Comparison of ENCODE assay signal across 21 cellular contexts in genomic region chr5:172846677-172847076, GRCh38. TPM values are rescaled to one million over a fixed set of nuclear protein-coding genes. Genes with fewer than 3 reads are reported as not detected.
DNase-seq lines count a peak whose midpoint lies in the region; ATAC-seq and TF ChIP-seq lines count a peak whose summit lies in the region.
"Had no signal": no experiment of that assay in that cellular context is flagged by ENCODE, and none has a peak within 500 bp of the region (broad histone marks: within the 10 kb centered on the region; RNA-seq: fewer than 3 reads in every experiment).

No MANE protein-coding gene starts in this region.

- H3K27ac ChIP-seq in prostate gland: peak overlapping the region; percentile 78 to 96
- H3K27ac ChIP-seq: breast epithelium had no signal

- H3K4me1 Mint-ChIP-seq in natural killer cell: peaks cover 43 to 57% of the 10 kb centered on the region in 2 donors
- peaks cover 29 to 42% of the 10 kb centered on the region in 2 donors for H3K4me1 Mint-ChIP-seq in natural killer cell treated with Interleukin-12 subunit alpha and Interleukin-12 subunit beta and Interleukin-15 and Interleukin-18, amount 100 ng/mL, for 72 hours (ENCODE audit: low read depth in 2 of 2)
- peaks cover 28% of the 10 kb centered on the region for H3K4me1 Mint-ChIP-seq in endothelial cell (ENCODE audit: unreplicated experiment)

- no peak overlapping the region for H3K4me3 ChIP-seq in prostate gland
- H3K4me3 ChIP-seq: breast epithelium had no signal

- no peaks in the 10 kb centered on the region for H3K9me3 Mint-ChIP-seq in natural killer cell
- H3K9me3 Mint-ChIP-seq in natural killer cell treated with Interleukin-12 subunit alpha and Interleukin-12 subunit beta and Interleukin-15 and Interleukin-18, amount 100 ng/mL, for 72 hours: no peaks in the 10 kb centered on the region
- no peaks in the 10 kb centered on the region for H3K9me3 Mint-ChIP-seq in endothelial cell (ENCODE audit: unreplicated experiment)
- H3K9me3 Mint-ChIP-seq: activated naive CD8-positive, alpha-beta T cell treated with anti-CD3 and anti-CD28 coated beads, Interleukin-2, amount 50 U/mL, for 24 hours; activated T-helper 2 cell treated with anti-CD3 and anti-CD28 coated beads, Interferon-gamma antibody, Interleukin-2, Interleukin-4, amounts not matched to agents 10 μg/mL and 5 μg/mL and 100 μg/mL, durations not matched to agents 14 hours and 24 hours and 36 hours; stimulated activated naive CD8-positive, alpha-beta T cell treated with anti-CD3 and anti-CD28 coated beads, Interleukin-15, Interleukin-2, amounts not matched to agents 100 ng/mL and 50 ng/mL, for 24 hours; type B pancreatic cell had no signal

- H3K27me3 Mint-ChIP-seq in natural killer cell (ENCODE audit: low read depth in 2 of 2) (no peaks in the 10 kb centered on the region), endothelial cell (ENCODE audit: unreplicated experiment) (peaks cover 6% of the 10 kb centered on the region)
- H3K27me3 Mint-ChIP-seq in natural killer cell treated with Interleukin-12 subunit alpha and Interleukin-12 subunit beta and Interleukin-15 and Interleukin-18, amount 100 ng/mL, for 72 hours: no peaks in the 10 kb centered on the region
- H3K27me3 Mint-ChIP-seq: activated naive CD8-positive, alpha-beta T cell treated with anti-CD3 and anti-CD28 coated beads, Interleukin-2, amount 50 U/mL, for 24 hours; stimulated activated naive CD8-positive, alpha-beta T cell treated with anti-CD3 and anti-CD28 coated beads, Interleukin-15, Interleukin-2, amounts not matched to agents 100 ng/mL and 50 ng/mL, for 24 hours; type B pancreatic cell had no signal

- H3K27me3 ChIP-seq in prostate gland (replicated peaks; ENCODE audit: insufficient read depth): no peaks in the 10 kb centered on the region
- H3K27me3 ChIP-seq: breast epithelium had no signal

- no peak for TF ChIP-seq POLR2A in prostate gland (IDR thresholded peaks at IDR 0.05)

- peaks cover 19% of the 10 kb centered on the region for H3K4me1 ChIP-seq in prostate gland (replicated peaks)
- H3K4me1 ChIP-seq: breast epithelium had no signal

- WGBS in prostate gland: 41% methylated on average over 4 of the region's 4 CpGs

- TF ChIP-seq CTCF in natural killer cell (IDR thresholded peaks at IDR 0.05) (no peak), endothelial cell (IDR thresholded peaks at IDR 0.05; ENCODE audit: unreplicated experiment) (no peak), prostate gland (IDR thresholded peaks at IDR 0.05) (no peak)

- H3K4me3 Mint-ChIP-seq in natural killer cell (no peak overlapping the region), endothelial cell (ENCODE audit: unreplicated experiment) (no peak overlapping the region)
- H3K4me3 Mint-ChIP-seq in natural killer cell treated with Interleukin-12 subunit alpha and Interleukin-12 subunit beta and Interleukin-15 and Interleukin-18, amount 100 ng/mL, for 72 hours: no peak overlapping the region
- H3K4me3 Mint-ChIP-seq: activated naive CD8-positive, alpha-beta T cell treated with anti-CD3 and anti-CD28 coated beads, Interleukin-2, amount 50 U/mL, for 24 hours; stimulated activated naive CD8-positive, alpha-beta T cell treated with anti-CD3 and anti-CD28 coated beads, Interleukin-15, Interleukin-2, amounts not matched to agents 100 ng/mL and 50 ng/mL, for 24 hours; type B pancreatic cell had no signal

- H3K36me3 Mint-ChIP-seq in natural killer cell: no peaks in the 10 kb centered on the region
- H3K36me3 Mint-ChIP-seq in natural killer cell treated with Interleukin-12 subunit alpha and Interleukin-12 subunit beta and Interleukin-15 and Interleukin-18, amount 100 ng/mL, for 72 hours: no peaks in the 10 kb centered on the region
- no peaks in the 10 kb centered on the region for H3K36me3 Mint-ChIP-seq in endothelial cell (ENCODE audit: low read depth, unreplicated experiment)

- no peaks in the 10 kb centered on the region for H3K36me3 ChIP-seq in prostate gland
- H3K36me3 ChIP-seq: breast epithelium had no signal

- intact Hi-C loops in natural killer cell (cut with micrococcal nuclease): loop anchor here (5.0 kb wide), 2 partner anchors 36 to 86 kb away; no protein-coding TSS in a partner anchor
- intact Hi-C loops in prostate gland (cut with DNase I): no loop called here

- H3K9me3 ChIP-seq in prostate gland: no peaks in the 10 kb centered on the region
- H3K9me3 ChIP-seq: breast epithelium had no signal

- DNase-seq in natural killer cell (no peak), endothelial cell (ENCODE audit: low spot score) (no peak), prostate gland (ENCODE audit: low spot score) (no peak), NOMO-1 treated with DMSO at 0.1 percent for 48 hours (lab: John Stamatoyannopoulos, UW; ENCODE audit: unreplicated experiment) (no peak), NCI-H1105 (lab: John Stamatoyannopoulos, UW) (no peak)
- no peak for DNase-seq in natural killer cell treated with Interleukin-12 subunit alpha and Interleukin-12 subunit beta and Interleukin-15 and Interleukin-18, amount 100 ng/mL, for 72 hours (ENCODE audit: low spot score)
- no peak for DNase-seq in stimulated activated CD4-positive, alpha-beta T cell treated with anti-CD3 and anti-CD28 coated beads, Interleukin-4, amount 100 ng/mL, for 24 hours
- DNase-seq: activated CD4-positive, alpha-beta T cell treated with anti-CD3 and anti-CD28 coated beads for 4 hours; activated naive CD8-positive, alpha-beta T cell treated with anti-CD3 and anti-CD28 coated beads, Interleukin-2, amount 50 U/mL, for 24 hours; erythroblast; Karpas-422; left ventricle myocardium superior; NCI-H1105 treated with DMSO at 0.1 percent for 48 hours; NCI-H2081 treated with DMSO at 0.1 percent for 48 hours; right cardiac atrium had no signal

- peak overlapping the region; percentile 60 to 61 for H3K27ac Mint-ChIP-seq in natural killer cell
- peak overlapping the region in 1 of 2 donors; percentile 45 for H3K27ac Mint-ChIP-seq in natural killer cell treated with Interleukin-12 subunit alpha and Interleukin-12 subunit beta and Interleukin-15 and Interleukin-18, amount 100 ng/mL, for 72 hours
- H3K27ac Mint-ChIP-seq in endothelial cell (ENCODE audit: unreplicated experiment): peak overlapping the region; percentile 30
- H3K27ac Mint-ChIP-seq: activated naive CD8-positive, alpha-beta T cell treated with anti-CD3 and anti-CD28 coated beads, Interleukin-2, amount 50 U/mL, for 24 hours; activated T-helper 2 cell treated with anti-CD3 and anti-CD28 coated beads, Interferon-gamma antibody, Interleukin-2, Interleukin-4, amounts not matched to agents 10 μg/mL and 5 μg/mL and 100 μg/mL, durations not matched to agents 14 hours and 24 hours and 36 hours; stimulated activated naive CD8-positive, alpha-beta T cell treated with anti-CD3 and anti-CD28 coated beads, Interleukin-15, Interleukin-2, amounts not matched to agents 100 ng/mL and 50 ng/mL, for 24 hours; type B pancreatic cell had no signal

- ATAC-seq in natural killer cell (no peak), HG02973 (IDR thresholded peaks at IDR 0.05; ENCODE audit: unreplicated experiment) (no peak)
- no peak for ATAC-seq in natural killer cell treated with Interleukin-12 subunit alpha and Interleukin-12 subunit beta and Interleukin-15 and Interleukin-18, amount 100 ng/mL, for 72 hours
- ATAC-seq: activated naive CD8-positive, alpha-beta T cell treated with anti-CD3 and anti-CD28 coated beads, Interleukin-2, amount 50 U/mL, for 24 hours; left ventricle myocardium superior; right cardiac atrium; Right ventricle myocardium inferior had no signal

RNA-seq across cellular contexts. Expression of gene ERGIC1, which starts 12.6 kb away (rescaled TPM):
- total RNA-seq in natural killer cell (100 to 1,000 TPM in 2 of 3 donors, 10 to 100 TPM in 1; 86.2 to 126 (median 121) TPM), endothelial cell (ENCODE audit: unreplicated experiment) (67.1 TPM), prostate gland (100 to 1,000 TPM; 228 to 380 TPM)
- total RNA-seq in natural killer cell treated with Interleukin-12 subunit alpha and Interleukin-12 subunit beta and Interleukin-15 and Interleukin-18, amount 100 ng/mL, for 72 hours: 10 to 100 TPM; 50.8 to 51.4 TPM
